ENCODE assay signal across 18 cellular contexts in genomic region chr5:129118405-129118804, GRCh38. TPM values are rescaled to one million over a fixed set of nuclear protein-coding genes. Genes with fewer than 3 reads are reported as not detected.
DNase-seq lines count a peak whose midpoint lies in the region; ATAC-seq and TF ChIP-seq lines count a peak whose summit lies in the region.
"Had no signal": no experiment of that assay in that cellular context is flagged by ENCODE, and none has a peak within 500 bp of the region (broad histone marks: within the 10 kb centered on the region; RNA-seq: fewer than 3 reads in every experiment).

No MANE protein-coding gene starts in this region.

- H3K27me3 Mint-ChIP-seq in mesothelial cell of epicardium (ENCODE audit: low read depth): no peaks in the 10 kb centered on the region
- no peaks in the 10 kb centered on the region for H3K27me3 Mint-ChIP-seq in stimulated activated memory B cell treated with anti-CD40 and anti-IgM and Interleukin-4, amounts not matched to agents 10 μg/mL and 1 μg/mL and 100 μg/mL, for 72 hours
- H3K27me3 Mint-ChIP-seq: CD4-positive, alpha-beta memory T cell had no signal

- in situ Hi-C loops in astrocyte of the spinal cord (cut with HindIII; ENCODE audit: low sequenced_read_pairs): no loop called here

- ATAC-seq in stimulated activated memory B cell treated with anti-CD40 and anti-IgM and Interleukin-4, amounts not matched to agents 10 μg/mL and 1 μg/mL and 100 μg/mL, for 72 hours: no peak
- no peak for ATAC-seq in GM18517 (IDR thresholded peaks at IDR 0.05; ENCODE audit: unreplicated experiment)
- ATAC-seq: GM12878 had no signal

- no peak for TF ChIP-seq CTCF in astrocyte of the spinal cord (IDR thresholded peaks at IDR 0.05; ENCODE audit: low read depth, low read length)
- TF ChIP-seq CTCF in mesothelial cell of epicardium (IDR thresholded peaks at IDR 0.05; ENCODE audit: unreplicated experiment): no peak

- no peak overlapping the region for H3K4me3 ChIP-seq in astrocyte of the spinal cord (ENCODE audit: low read depth, low read length)
- H3K4me3 ChIP-seq: GM12878, Peyer's patch had no signal

- peak; percentile 6 for DNase-seq in NCI-H1092 treated with DMSO at 0.1 percent for 48 hours (lab: John Stamatoyannopoulos, UW)
- DNase-seq in NCI-H1092 (lab: John Stamatoyannopoulos, UW): no peak
- DNase-seq in M059J (ENCODE audit: low read depth): peak; percentile 15
- peak; percentile 28 for DNase-seq in astrocyte of the spinal cord (ENCODE audit: low read depth, low spot score)
- no peak for DNase-seq in mesothelial cell of epicardium (ENCODE audit: low spot score in 2 of 2, unreplicated experiment in 2 of 2)
- no peak for DNase-seq in NCI-H1436 (lab: John Stamatoyannopoulos, UW)
- DNase-seq: 8988T; CD4-positive, alpha-beta memory T cell; GDM1; GOT3; Karpas-422; NCI-H1930; NCI-H748 treated with DMSO at 0.1 percent for 48 hours; Peyer's patch; Right ventricle myocardium superior had no signal

- no peak overlapping the region for H3K4me3 Mint-ChIP-seq in mesothelial cell of epicardium
- H3K4me3 Mint-ChIP-seq in stimulated activated memory B cell treated with anti-CD40 and anti-IgM and Interleukin-4, amounts not matched to agents 10 μg/mL and 1 μg/mL and 100 μg/mL, for 72 hours: no peak overlapping the region
- H3K4me3 Mint-ChIP-seq: CD4-positive, alpha-beta memory T cell had no signal

- no peaks in the 10 kb centered on the region for H3K36me3 Mint-ChIP-seq in mesothelial cell of epicardium
- peaks cover 6% of the 10 kb centered on the region for H3K36me3 Mint-ChIP-seq in stimulated activated memory B cell treated with anti-CD40 and anti-IgM and Interleukin-4, amounts not matched to agents 10 μg/mL and 1 μg/mL and 100 μg/mL, for 72 hours

- H3K4me1 Mint-ChIP-seq in mesothelial cell of epicardium: peaks cover 21% of the 10 kb centered on the region
- H3K4me1 Mint-ChIP-seq in stimulated activated memory B cell treated with anti-CD40 and anti-IgM and Interleukin-4, amounts not matched to agents 10 μg/mL and 1 μg/mL and 100 μg/mL, for 72 hours: peaks cover 14% of the 10 kb centered on the region

- H3K9me3 Mint-ChIP-seq in mesothelial cell of epicardium: no peaks in the 10 kb centered on the region
- H3K9me3 Mint-ChIP-seq in stimulated activated memory B cell treated with anti-CD40 and anti-IgM and Interleukin-4, amounts not matched to agents 10 μg/mL and 1 μg/mL and 100 μg/mL, for 72 hours: no peaks in the 10 kb centered on the region
- H3K9me3 Mint-ChIP-seq: CD4-positive, alpha-beta memory T cell had no signal

- peak overlapping the region; percentile 64 for H3K27ac Mint-ChIP-seq in mesothelial cell of epicardium
- H3K27ac Mint-ChIP-seq in stimulated activated memory B cell treated with anti-CD40 and anti-IgM and Interleukin-4, amounts not matched to agents 10 μg/mL and 1 μg/mL and 100 μg/mL, for 72 hours: no peak overlapping the region

RNA-seq across cellular contexts. Expression of gene ISOC1, which starts 23.9 kb away (rescaled TPM):
- 15.9 and 21.0 TPM in 2 replicates for total RNA-seq in M059J (2014; rRNA removed; shearing (Covaris generic))
- 31.2 to 32.7 TPM (median 32.5 TPM) in 3 replicates for total RNA-seq in mesothelial cell of epicardium

Comparison
In these comparisons a context has a peak if more than half of its experiments do, and no peak if none do; other contexts are left out.
1. DNase-seq: peak in NCI-H1092 treated with DMSO at 0.1 percent for 48 hours (single experiment), M059J (single experiment) and astrocyte of the spinal cord (single experiment); none in NCI-H1092 (single experiment), mesothelial cell of epicardium (0 of 2) and NCI-H1436 (single experiment).